Comparison of ENCODE assay signal across 12 cellular contexts in genomic region chr5:127031863-127032232, GRCh38. TPM values are rescaled to one million over a fixed set of nuclear protein-coding genes. Genes with fewer than 3 reads are reported as not detected.
DNase-seq lines count a peak whose midpoint lies in the region; ATAC-seq and TF ChIP-seq lines count a peak whose summit lies in the region.
"Had no signal": no experiment of that assay in that cellular context is flagged by ENCODE, and none has a peak within 500 bp of the region (broad histone marks: within the 10 kb centered on the region; RNA-seq: fewer than 3 reads in every experiment).

No MANE protein-coding gene starts in this region.

- no peaks in the 10 kb centered on the region for H3K27me3 ChIP-seq in CD8-positive, alpha-beta T cell (ENCODE audit: insufficient read depth, low read length)
- H3K27me3 ChIP-seq in GM23248 (replicated peaks; ENCODE audit: insufficient read depth) (no peaks in the 10 kb centered on the region), mesendoderm (ENCODE audit: insufficient read depth, low read length, poor library complexity) (no peaks in the 10 kb centered on the region), prostate gland (replicated peaks; ENCODE audit: insufficient read depth) (no peaks in the 10 kb centered on the region), stomach (peaks cover 0 to 19% (median 5%) of the 10 kb centered on the region in 3 donors)

- no peak overlapping the region for H2BK5ac ChIP-seq in mesendoderm (ENCODE audit: low read length)

- H3K9me2 ChIP-seq in GM23248 (ENCODE audit: insufficient read depth), result no peaks in the 10 kb centered on the region

- H3K4me2 ChIP-seq in GM23248 (ENCODE audit: unreplicated experiment) (no peak overlapping the region), mesendoderm (ENCODE audit: low read length) (no peak overlapping the region)

- peaks cover 7% of the 10 kb centered on the region for H3K27me3 Mint-ChIP-seq in CD8-positive, alpha-beta T cell (ENCODE audit: low read depth)
- peaks cover 26% of the 10 kb centered on the region for H3K27me3 Mint-ChIP-seq in activated CD8-positive, alpha-beta T cell treated with anti-CD3 and anti-CD28 coated beads, Interleukin-2, amount 10 ng/mL, durations not matched to agents 7 days and 5 days (ENCODE audit: low read depth)

- CTCF ChIA-PET in CD8-positive, alpha-beta T cell (lab: Charles Lee), result interaction anchor here (0.6 to 1.8 kb wide), 4 partner anchors 41 to 194 kb away, joined by 3 to 8 read pairs (median 4); partner anchors contain the start of gene C5orf63
- CTCF ChIA-PET in activated CD8-positive, alpha-beta T cell treated with anti-CD3 and anti-CD28 coated beads, Interleukin-2, amount 10 ng/mL, durations not matched to agents 7 days and 5 days (lab: Charles Lee), result interaction anchor here (0.8 to 1.4 kb wide), 2 partner anchors 13 to 194 kb away, joined by 3 to 4 read pairs; no protein-coding TSS in a partner anchor

- peaks cover 8% of the 10 kb centered on the region for H3K4me1 ChIP-seq in CD8-positive, alpha-beta T cell (ENCODE audit: insufficient read depth, low read length)
- no peaks in the 10 kb centered on the region for H3K4me1 ChIP-seq in GM23248 (ENCODE audit: insufficient read depth)
- no peaks in the 10 kb centered on the region for H3K4me1 ChIP-seq in mesendoderm (ENCODE audit: control insufficient read depth, low read depth, low read length)
- H3K4me1 ChIP-seq in prostate gland (replicated peaks), result no peaks in the 10 kb centered on the region
- H3K4me1 ChIP-seq in stomach, result peaks cover 8 to 24% (median 16%) of the 10 kb centered on the region in 4 donors

- TF ChIP-seq CTCF in CD8-positive, alpha-beta T cell (IDR thresholded peaks at IDR 0.05), result no peak
- TF ChIP-seq CTCF in prostate gland (IDR thresholded peaks at IDR 0.05), result no peak
- TF ChIP-seq CTCF in stomach (IDR thresholded peaks at IDR 0.05), result no peak

- H3K9me3 Mint-ChIP-seq in CD8-positive, alpha-beta T cell, result no peaks in the 10 kb centered on the region
- no peaks in the 10 kb centered on the region for H3K9me3 Mint-ChIP-seq in activated CD8-positive, alpha-beta T cell treated with anti-CD3 and anti-CD28 coated beads, Interleukin-2, amount 10 ng/mL, durations not matched to agents 7 days and 5 days (ENCODE audit: insufficient read depth)

- no peak overlapping the region for H2BK120ac ChIP-seq in mesendoderm (ENCODE audit: low read depth, low read length)

- peak overlapping the region; percentile 14 for H3K27ac Mint-ChIP-seq in CD8-positive, alpha-beta T cell
- H3K27ac Mint-ChIP-seq in activated CD8-positive, alpha-beta T cell treated with anti-CD3 and anti-CD28 coated beads, Interleukin-2, amount 10 ng/mL, durations not matched to agents 7 days and 5 days, result no peak overlapping the region

- H3K36me3 Mint-ChIP-seq in CD8-positive, alpha-beta T cell, result peaks cover 5% of the 10 kb centered on the region
- H3K36me3 Mint-ChIP-seq in activated CD8-positive, alpha-beta T cell treated with anti-CD3 and anti-CD28 coated beads, Interleukin-2, amount 10 ng/mL, durations not matched to agents 7 days and 5 days (ENCODE audit: low read depth), result no peaks in the 10 kb centered on the region

- no peak for DNase-seq in CD8-positive, alpha-beta T cell
- DNase-seq in GM23248, result peak; percentile 33
- DNase-seq in activated CD8-positive, alpha-beta T cell treated with anti-CD3 and anti-CD28 coated beads, Interleukin-2, amount 10 ng/mL, durations not matched to agents 7 days and 5 days, result no peak
- peak; percentile 68 for DNase-seq in mesendoderm
- no peak for DNase-seq in prostate gland (ENCODE audit: low spot score)
- DNase-seq in germinal center (ENCODE audit: low spot score), result no peak
- DNase-seq in stomach, result no peak
- DNase-seq: activated effector memory CD4-positive, alpha-beta T cell treated with Interleukin-2 at 50 U/mL for 16 hours; DMS79; dorsolateral prefrontal cortex; retina; T1000 had no signal

- in situ Hi-C loops in GM23248 (cut with MboI), result no loop called here

- H3K79me1 ChIP-seq in mesendoderm (ENCODE audit: low read length), result no peaks in the 10 kb centered on the region

- peaks cover 21% of the 10 kb centered on the region for H3K4me1 Mint-ChIP-seq in CD8-positive, alpha-beta T cell (ENCODE audit: low read depth)
- H3K4me1 Mint-ChIP-seq in activated CD8-positive, alpha-beta T cell treated with anti-CD3 and anti-CD28 coated beads, Interleukin-2, amount 10 ng/mL, durations not matched to agents 7 days and 5 days (ENCODE audit: low read depth), result peaks cover 15% of the 10 kb centered on the region

- H3K9me3 ChIP-seq in CD8-positive, alpha-beta T cell (ENCODE audit: low read length), result no peaks in the 10 kb centered on the region
- H3K9me3 ChIP-seq in GM23248 (ENCODE audit: low read depth) (no peaks in the 10 kb centered on the region), prostate gland (no peaks in the 10 kb centered on the region), stomach (no peaks in the 10 kb centered on the region)

- no peak overlapping the region for H3K27ac ChIP-seq in CD8-positive, alpha-beta T cell (ENCODE audit: low read depth, low read length)
- H3K27ac ChIP-seq in GM23248, result no peak overlapping the region
- H3K27ac ChIP-seq in mesendoderm (ENCODE audit: low read depth, low read length), result no peak overlapping the region
- H3K27ac ChIP-seq in prostate gland, result no peak overlapping the region
- no peak overlapping the region for H3K27ac ChIP-seq in stomach

- peak overlapping the region; percentile 93 for H3K4me3 Mint-ChIP-seq in CD8-positive, alpha-beta T cell
- H3K4me3 Mint-ChIP-seq in activated CD8-positive, alpha-beta T cell treated with anti-CD3 and anti-CD28 coated beads, Interleukin-2, amount 10 ng/mL, durations not matched to agents 7 days and 5 days, result peak overlapping the region; percentile 90

- H3K56ac ChIP-seq in mesendoderm (ENCODE audit: low read length), result no peak overlapping the region

- H3K23ac ChIP-seq in mesendoderm (ENCODE audit: low read length), result no peak overlapping the region

- no peak overlapping the region for H3K18ac ChIP-seq in mesendoderm (ENCODE audit: low read length)

- H3K79me2 ChIP-seq in GM23248 (ENCODE audit: insufficient read depth), result no peaks in the 10 kb centered on the region
- H3K79me2 ChIP-seq in mesendoderm (ENCODE audit: control insufficient read depth, insufficient read depth, low read length), result no peaks in the 10 kb centered on the region

- H2AFZ ChIP-seq in GM23248, result no peak overlapping the region

- H3F3A ChIP-seq in GM23248 (ENCODE audit: insufficient read depth), result no peaks in the 10 kb centered on the region

- POLR2A ChIA-PET in CD8-positive, alpha-beta T cell (lab: Charles Lee), result interaction anchor here (0.9 to 3.0 kb wide), 6 partner anchors 25 to 197 kb away, joined by 3 to 16 read pairs (median 4); no protein-coding TSS in a partner anchor
- POLR2A ChIA-PET in activated CD8-positive, alpha-beta T cell treated with anti-CD3 and anti-CD28 coated beads, Interleukin-2, amount 10 ng/mL, durations not matched to agents 7 days and 5 days (lab: Charles Lee), result interaction anchor here (0.7 to 4.4 kb wide), 4 partner anchors 10 to 254 kb away, joined by 3 to 23 read pairs (median 4); no protein-coding TSS in a partner anchor

- H3K4ac ChIP-seq in mesendoderm (ENCODE audit: low read depth, low read length), result no peak overlapping the region

- H3K9ac ChIP-seq in GM23248 (no peak overlapping the region), mesendoderm (ENCODE audit: low read length) (no peak overlapping the region)

- H4K5ac ChIP-seq in mesendoderm (ENCODE audit: low read length), result no peak overlapping the region

- no peaks in the 10 kb centered on the region for H4K20me1 ChIP-seq in GM23248 (ENCODE audit: insufficient read depth)

- no peaks in the 10 kb centered on the region for H3K36me3 ChIP-seq in CD8-positive, alpha-beta T cell (ENCODE audit: insufficient read depth, low read length)
- H3K36me3 ChIP-seq in GM23248 (ENCODE audit: low read depth) (no peaks in the 10 kb centered on the region), mesendoderm (ENCODE audit: control insufficient read depth, insufficient read depth, low read length) (no peaks in the 10 kb centered on the region), prostate gland (no peaks in the 10 kb centered on the region), stomach (no peaks in the 10 kb centered on the region)

- TF ChIP-seq POLR2A in prostate gland (IDR thresholded peaks at IDR 0.05) (no peak), stomach (IDR thresholded peaks at IDR 0.05) (no peak)

- WGBS in GM23248 (ENCODE audit: low coverage in 1 of 2, low lambda C conversion rate in 2 of 2, missing lambda C conversion rate in 2 of 2), 2 experiments, result 89 to 93% methylated on average over 2 of the region's 2 CpGs
- WGBS in mesendoderm (ENCODE audit: extremely low coverage, insufficient coverage, low lambda C conversion rate), result no CpG with 5 or more reads among the region's 2 CpGs
- WGBS in prostate gland, result 92% methylated on average over 2 of the region's 2 CpGs
- 86 to 100% (median 96%) methylated on average over 2 of the region's 2 CpGs; no CpG with 5 or more reads in 1 of the 5 donors for WGBS in stomach, 5 donors

- ATAC-seq in CD8-positive, alpha-beta T cell, result no peak
- no peak for ATAC-seq in activated CD8-positive, alpha-beta T cell treated with anti-CD3 and anti-CD28 coated beads, Interleukin-2, amount 10 ng/mL, durations not matched to agents 7 days and 5 days

- no peak overlapping the region for H3K4me3 ChIP-seq in CD8-positive, alpha-beta T cell (ENCODE audit: low read depth, low read length)
- H3K4me3 ChIP-seq in GM23248, result no peak overlapping the region
- H3K4me3 ChIP-seq in mesendoderm (ENCODE audit: low read length), result no peak overlapping the region
- H3K4me3 ChIP-seq in prostate gland, result no peak overlapping the region
- H3K4me3 ChIP-seq in stomach, result no peak overlapping the region

- intact Hi-C loops in CD8-positive, alpha-beta T cell (cut with DNase I, micrococcal nuclease), result loop anchor here (2.0 to 5.0 kb wide), 6 partner anchors 41 to 485 kb away; partner anchors contain the start of genes C5orf63 (in 1 of the 2), LMNB1 (in 1 of the 2), PHAX (in 1 of the 2) and PRRC1 (in 1 of the 2)
- intact Hi-C loops in prostate gland (cut with DNase I) (no loop called here), stomach (cut with DNase I; ENCODE audit: low total_unique reads) (no loop called here)

- H4K8ac ChIP-seq in mesendoderm (ENCODE audit: low read depth, low read length), result no peak overlapping the region

- no peak for TF ChIP-seq EP300 in stomach (IDR thresholded peaks at IDR 0.05)

- H2BK15ac ChIP-seq in mesendoderm (replicated peaks; ENCODE audit: low read depth), result no peak overlapping the region

- H2AK5ac ChIP-seq in mesendoderm (ENCODE audit: low read length), result no peak overlapping the region

RNA-seq across cellular contexts. Expression of gene MARCHF3, which starts 1.5 kb away (rescaled TPM):
- total RNA-seq in CD8-positive, alpha-beta T cell, result 1 to 10 TPM; 7.7 to 9.7 TPM
- total RNA-seq in GM23248 (2014; rRNA removed; shearing (Covaris generic)), result 3.8 and 4.8 TPM in 2 replicates
- polyA plus RNA-seq in GM23248 (2016; fragmentation: Nextera tagmentation; extraction: Ambion mirVana) (5.5 and 5.8 TPM in 2 replicates), stomach (1 to 10 TPM; 1.1 to 2.2 (median 1.3) TPM)
- 1 to 10 TPM; 2.0 to 2.4 TPM for total RNA-seq in activated CD8-positive, alpha-beta T cell treated with anti-CD3 and anti-CD28 coated beads, Interleukin-2, amount 10 ng/mL, durations not matched to agents 7 days and 5 days
- 5.2 TPM for polyA plus RNA-seq in mesendoderm (2013, experiment 1 of 2)
- polyA plus RNA-seq in mesendoderm (2013, experiment 2 of 2), result 4.5 TPM
- total RNA-seq in prostate gland (10 to 100 TPM in 1 of 2 donors, 1 to 10 TPM in 1; 1.2 to 21.1 TPM), stomach (10 to 100 TPM in 1 of 5 donors, 1 to 10 TPM in 3, not detected in 1; 2.6 to 11.9 (median 4.3) TPM)

RNA-seq across cellular contexts. Expression of gene C5orf63, which starts 41.5 kb away (rescaled TPM):
- 1 to 10 TPM; 4.8 TPM for total RNA-seq in CD8-positive, alpha-beta T cell
- total RNA-seq in GM23248 (2014; rRNA removed; shearing (Covaris generic)), result 0.97 and 1.3 TPM in 2 replicates
- polyA plus RNA-seq in GM23248 (2016; fragmentation: Nextera tagmentation; extraction: Ambion mirVana) (7.0 and 7.2 TPM in 2 replicates), stomach (1 to 10 TPM; 2.0 to 5.2 (median 4.7) TPM)
- total RNA-seq in activated CD8-positive, alpha-beta T cell treated with anti-CD3 and anti-CD28 coated beads, Interleukin-2, amount 10 ng/mL, durations not matched to agents 7 days and 5 days, result 1 to 10 TPM; 6.4 to 6.5 TPM
- 0.72 TPM for polyA plus RNA-seq in mesendoderm (2013, experiment 1 of 2)
- polyA plus RNA-seq in mesendoderm (2013, experiment 2 of 2), result 0.49 TPM
- total RNA-seq in prostate gland (10 to 100 TPM in 1 of 2 donors, 1 to 10 TPM in 1; 1.5 to 14.9 TPM), stomach (10 to 100 TPM in 3 of 5 donors, 1 to 10 TPM in 1, under 1 TPM in 1; 0.45 to 16.8 (median 12.3) TPM)

Comparison
In these comparisons a context has a peak if more than half of its experiments do, and no peak if none do; other contexts are left out.
1. DNase-seq: peak in GM23248 (single experiment) and mesendoderm (single experiment); none in CD8-positive, alpha-beta T cell (0 of 7), activated CD8-positive, alpha-beta T cell treated with anti-CD3 and anti-CD28 coated beads, Interleukin-2, amount 10 ng/mL, durations not matched to agents 7 days and 5 days (single experiment), prostate gland (single experiment), germinal center (single experiment) and stomach (single experiment).
2. intact Hi-C loops: an anchor here in CD8-positive, alpha-beta T cell (2.0 to 5.0 kb wide); none called in prostate gland and stomach.